Comparison of ENCODE assay signal across 4 cellular contexts in the genomic region with DNA sequence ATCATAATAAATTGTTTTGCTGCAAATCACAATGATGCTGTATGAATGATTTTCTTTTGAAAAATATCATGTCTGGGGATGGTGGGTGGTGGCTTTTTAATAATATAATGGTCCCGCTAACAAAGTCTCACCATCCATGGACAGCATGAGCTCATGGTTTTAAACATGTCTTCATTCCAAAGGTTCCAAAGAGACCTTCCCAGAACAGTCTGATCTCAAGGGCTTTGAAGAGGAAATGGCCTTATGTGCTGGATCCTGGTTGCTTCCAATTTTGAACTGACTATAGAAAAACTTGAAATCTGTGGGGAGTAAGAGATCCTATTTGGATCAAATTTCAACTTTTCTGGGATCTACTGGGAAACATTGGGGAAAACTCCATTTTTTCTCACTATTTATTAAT.
"Had no signal": no experiment of that assay in that cellular context is flagged by ENCODE, and none has a peak within 500 bp of the region (broad histone marks: within the 10 kb centered on the region; RNA-seq: fewer than 3 reads in every experiment).

No MANE protein-coding gene starts in this region.

- DNase-seq: H9, HCEC 1CT, IMR-90 had no signal

- H3K4me3 ChIP-seq: GM23338 had no signal

- ATAC-seq: GM23338 had no signal
